Comparison of ENCODE assay signal across 1 cellular context in genomic region chr5:113692466-113693204, GRCh38.
TF ChIP-seq lines count a peak whose summit lies in the region.

No MANE protein-coding gene starts in this region.

TF ChIP-seq in H1, 55 proteins besides CTCF, POLR2A, EP300 and RAD21 (continued from another document):
- TF ChIP-seq EZH2 (IDR thresholded peaks at IDR 0.05; ENCODE audit: low read depth, low read length, severe bottlenecking) (no peak), MAFK (IDR thresholded peaks at IDR 0.05; ENCODE audit: low read depth, low read length) (no peak), BACH1 (IDR thresholded peaks at IDR 0.05; ENCODE audit: low read length) (no peak), SP4 (IDR thresholded peaks at IDR 0.05; ENCODE audit: low read length) (peak; percentile 41; the same call in 1 of the 2 replicates), ATF3 (IDR thresholded peaks at IDR 0.05; ENCODE audit: insufficient read depth, low read depth, low read length) (no peak), HDAC6 (IDR thresholded peaks at IDR 0.05; ENCODE audit: low read depth, low read length) (no peak), CHD2 (IDR thresholded peaks at IDR 0.05; ENCODE audit: low read length) (no peak), EGR1 (IDR thresholded peaks at IDR 0.05; ENCODE audit: borderline replicate concordance, low read depth, low read length) (no peak), TEAD4 (IDR thresholded peaks at IDR 0.05; ENCODE audit: low read depth, low read length) (peak; percentile 58), KDM1A (IDR thresholded peaks at IDR 0.05; ENCODE audit: borderline replicate concordance, low read length) (no peak), YY1 (IDR thresholded peaks at IDR 0.05; ENCODE audit: low read depth, low read length) (peak; percentile 52; the same call in 1 of the 2 replicates), MAX (IDR thresholded peaks at IDR 0.05) (no peak), PHF8 (conservative IDR thresholded peaks at IDR 0.05; ENCODE audit: low read depth, low read length) (no peak), BCL11A (IDR thresholded peaks at IDR 0.05; ENCODE audit: low read depth in 2 of 2, low read length in 2 of 2) (no peak), CREB1 (IDR thresholded peaks at IDR 0.05) (no peak), TAF1 (IDR thresholded peaks at IDR 0.05; ENCODE audit: low read depth, low read length) (no peak), CHD1 (IDR thresholded peaks at IDR 0.05; ENCODE audit: low read depth, low read length) (no peak), FOSL1 (IDR thresholded peaks at IDR 0.05; ENCODE audit: insufficient read depth, low read depth, low read length) (no peak), KDM4A (IDR thresholded peaks at IDR 0.05; ENCODE audit: low read depth, low read length, severe bottlenecking) (no peak), TAF7 (optimal IDR thresholded peaks at IDR 0.05; ENCODE audit: borderline replicate concordance, low read depth, low read length) (no peak), KDM5A (IDR thresholded peaks at IDR 0.05; ENCODE audit: low read length) (no peak), TCF12 (IDR thresholded peaks at IDR 0.05; ENCODE audit: low read depth, low read length) (no peak), POLR2AphosphoS5 (IDR thresholded peaks at IDR 0.05; ENCODE audit: low read depth, low read length) (no peak)
TF ChIP-seq in H1: peak in this region for 4.
